ENCODE assay signal across 12 cellular contexts in genomic region chr10:119449210-119449584, GRCh38.
"Had no signal": no experiment of that assay in that cellular context is flagged by ENCODE, and none has a peak within 500 bp of the region (broad histone marks: within the 10 kb centered on the region; RNA-seq: fewer than 3 reads in every experiment).

No MANE protein-coding gene starts in this region.

- H3K36me3 Mint-ChIP-seq: activated naive CD4-positive, alpha-beta T cell treated with anti-CD3 and anti-CD28 coated beads, Interleukin-2, amount 50 U/mL, for 72 hours; mesothelial cell of epicardium had no signal

- H3K27ac ChIP-seq: dorsolateral prefrontal cortex, foreskin keratinocyte, psoas muscle had no signal

- H3K27me3 ChIP-seq: dorsolateral prefrontal cortex, foreskin keratinocyte, sigmoid colon, upper lobe of left lung had no signal

- H3K4me1 ChIP-seq: psoas muscle had no signal

- DNase-seq: activated CD4-positive, alpha-beta T cell treated with anti-CD3 and anti-CD28 coated beads, Interleukin-2, amount 50 U/mL, for 1 hour; dorsolateral prefrontal cortex; foreskin keratinocyte; stimulated activated CD4-positive, alpha-beta T cell treated with anti-CD3 and anti-CD28 coated beads, Interleukin-2, amount 100 ng/mL, for 24 hours; stimulated activated naive CD4-positive, alpha-beta T cell had no signal

- H3K4me3 Mint-ChIP-seq: mesothelial cell of epicardium; T-helper 1 cell treated with Interleukin-12 subunit alpha and Interleukin-12 subunit beta and Interleukin-4 antibody, amounts not matched to agents 30 μg/mL and 1 μg/mL, for 36 hours had no signal

- H3K4me3 ChIP-seq: dorsolateral prefrontal cortex, psoas muscle, sigmoid colon, upper lobe of left lung had no signal

- H3K9me3 ChIP-seq: psoas muscle, sigmoid colon, upper lobe of left lung had no signal

- H3K4me1 Mint-ChIP-seq: mesothelial cell of epicardium had no signal

- ATAC-seq: activated naive CD4-positive, alpha-beta T cell treated with anti-CD3 and anti-CD28 coated beads, Interleukin-2, amount 50 U/mL, for 72 hours had no signal

- H3K27ac Mint-ChIP-seq: activated T-helper 2 cell treated with anti-CD3 and anti-CD28 coated beads, Interferon-gamma antibody, Interleukin-2, Interleukin-4, amounts not matched to agents 10 μg/mL and 5 μg/mL and 100 μg/mL, durations not matched to agents 14 hours and 24 hours and 36 hours; mesothelial cell of epicardium; T-helper 1 cell treated with Interleukin-12 subunit alpha and Interleukin-12 subunit beta and Interleukin-4 antibody, amounts not matched to agents 30 μg/mL and 1 μg/mL, for 36 hours had no signal

- H3K9me3 Mint-ChIP-seq: activated naive CD4-positive, alpha-beta T cell treated with anti-CD3 and anti-CD28 coated beads, Interleukin-2, amount 50 U/mL, for 72 hours; activated T-helper 2 cell treated with anti-CD3 and anti-CD28 coated beads, Interferon-gamma antibody, Interleukin-2, Interleukin-4, amounts not matched to agents 10 μg/mL and 5 μg/mL and 100 μg/mL, durations not matched to agents 14 hours and 24 hours and 36 hours; mesothelial cell of epicardium; T-helper 1 cell treated with Interleukin-12 subunit alpha and Interleukin-12 subunit beta and Interleukin-4 antibody, amounts not matched to agents 30 μg/mL and 1 μg/mL, for 36 hours had no signal
